ENCODE assay signal across 25 cellular contexts in genomic region chr16:51144203-51144602, GRCh38. TPM values are rescaled to one million over a fixed set of nuclear protein-coding genes. Genes with fewer than 3 reads are reported as not detected.
DNase-seq lines count a peak whose midpoint lies in the region; ATAC-seq and TF ChIP-seq lines count a peak whose summit lies in the region.
"Had no signal": no experiment of that assay in that cellular context is flagged by ENCODE, and none has a peak within 500 bp of the region (broad histone marks: within the 10 kb centered on the region; RNA-seq: fewer than 3 reads in every experiment).

No MANE protein-coding gene starts in this region.

- peak overlapping the region; percentile 67 for H3K4me3 Mint-ChIP-seq in neural crest cell
- H3K4me3 Mint-ChIP-seq: activated naive CD4-positive, alpha-beta T cell treated with anti-CD3 and anti-CD28 coated beads, Interleukin-2, amount 50 U/mL, for 24 hours; activated T-helper 1 cell treated with anti-CD3 and anti-CD28 coated beads, Interleukin-12 subunit alpha, Interleukin-12 subunit beta, Interleukin-2, Interleukin-4 antibody, amounts not matched to agents 30 ng/mL and 10 ng/mL and 1 ng/mL, durations not matched to agents 14 hours and 24 hours and 36 hours; memory B cell had no signal

- WGBS in HUES64, result 100% methylated on average over 1 of the region's 1 CpG

- H3K27me3 ChIP-seq in HUES64 (ENCODE audit: insufficient read depth, low read length), result no peaks in the 10 kb centered on the region
- peaks cover 48% of the 10 kb centered on the region for H3K27me3 ChIP-seq in upper lobe of right lung

- no peaks in the 10 kb centered on the region for H3K9me3 Mint-ChIP-seq in neural crest cell
- H3K9me3 Mint-ChIP-seq: activated naive CD4-positive, alpha-beta T cell treated with anti-CD3 and anti-CD28 coated beads, Interleukin-2, amount 50 U/mL, for 24 hours; activated T-helper 1 cell treated with anti-CD3 and anti-CD28 coated beads, Interleukin-12 subunit alpha, Interleukin-12 subunit beta, Interleukin-2, Interleukin-4 antibody, amounts not matched to agents 30 ng/mL and 10 ng/mL and 1 ng/mL, durations not matched to agents 14 hours and 24 hours and 36 hours; memory B cell had no signal

- no peak for TF ChIP-seq CTCF in epithelial cell of proximal tubule (conservative IDR thresholded peaks at IDR 0.05; ENCODE audit: low read depth, low read length)
- TF ChIP-seq CTCF in neural crest cell (conservative IDR thresholded peaks at IDR 0.05), result no peak
- TF ChIP-seq CTCF in upper lobe of right lung (IDR thresholded peaks at IDR 0.05), result no peak

- no peak overlapping the region for H3K9ac ChIP-seq in HUES64 (ENCODE audit: low read depth, low read length)

- intact Hi-C loops in upper lobe of right lung (cut with DNase I), result no loop called here

- H3K36me3 ChIP-seq in HUES64 (ENCODE audit: insufficient read depth, low read length) (peaks cover 44% of the 10 kb centered on the region), upper lobe of right lung (no peaks in the 10 kb centered on the region)

- ATAC-seq in GM18868 (IDR thresholded peaks at IDR 0.05; ENCODE audit: unreplicated experiment) (no peak), HG02885 (IDR thresholded peaks at IDR 0.05; ENCODE audit: poor library complexity, unreplicated experiment) (no peak), upper lobe of right lung (no peak)
- ATAC-seq: left colon had no signal

- DNase-seq in NCI-H774 (lab: John Stamatoyannopoulos, UW) (peak; percentile 67), epithelial cell of proximal tubule (ENCODE audit: low read depth) (no peak), neural crest cell (ENCODE audit: low read depth, low spot score) (no peak), upper lobe of right lung (no peak)
- no peak for DNase-seq in activated naive CD4-positive, alpha-beta T cell treated with anti-CD3 and anti-CD28 coated beads, Interleukin-2, amount 50 U/mL, for 16 hours
- DNase-seq: central memory CD4-positive, alpha-beta T cell; dermis blood vessel endothelial cell; DMS53; GDM1; KG1; left colon; MM.1S; NCI-H2029; NCI-H446; nucleus accumbens; small intestine; stimulated activated CD4-positive, alpha-beta T cell treated with anti-CD3 and anti-CD28 coated beads, Interleukin-1b, Interleukin-23, amount 100 ng/mL, for 48 hours; T-helper 2 cell had no signal

- H3K27ac ChIP-seq in HUES64 (ENCODE audit: low read depth, low read length), result peak overlapping the region; percentile 7; the same call in 1 of the 2 replicates
- no peak overlapping the region for H3K27ac ChIP-seq in upper lobe of right lung
- H3K27ac ChIP-seq: SK-N-MC had no signal

- no peak overlapping the region for H3K4me3 ChIP-seq in HUES64 (ENCODE audit: low read length)
- peak overlapping the region; percentile 94 for H3K4me3 ChIP-seq in epithelial cell of proximal tubule (ENCODE audit: low read depth, low read length)
- no peak overlapping the region for H3K4me3 ChIP-seq in upper lobe of right lung
- H3K4me3 ChIP-seq: SK-N-MC had no signal

- H3K27ac Mint-ChIP-seq in neural crest cell (ENCODE audit: unreplicated experiment), result no peak overlapping the region
- H3K27ac Mint-ChIP-seq: activated naive CD4-positive, alpha-beta T cell treated with anti-CD3 and anti-CD28 coated beads, Interleukin-2, amount 50 U/mL, for 24 hours; activated T-helper 1 cell treated with anti-CD3 and anti-CD28 coated beads, Interleukin-12 subunit alpha, Interleukin-12 subunit beta, Interleukin-2, Interleukin-4 antibody, amounts not matched to agents 30 ng/mL and 10 ng/mL and 1 ng/mL, durations not matched to agents 14 hours and 24 hours and 36 hours; memory B cell had no signal

- peaks cover 95% of the 10 kb centered on the region for H3K4me1 Mint-ChIP-seq in neural crest cell
- H3K4me1 Mint-ChIP-seq: activated naive CD4-positive, alpha-beta T cell treated with anti-CD3 and anti-CD28 coated beads, Interleukin-2, amount 50 U/mL, for 24 hours; memory B cell had no signal

- peaks cover 38% of the 10 kb centered on the region for H3K36me3 Mint-ChIP-seq in neural crest cell (ENCODE audit: low read depth)
- H3K36me3 Mint-ChIP-seq: activated naive CD4-positive, alpha-beta T cell treated with anti-CD3 and anti-CD28 coated beads, Interleukin-2, amount 50 U/mL, for 24 hours; memory B cell had no signal

- H3K4me1 ChIP-seq in HUES64 (ENCODE audit: insufficient read depth, low read length) (peaks cover 63% of the 10 kb centered on the region), upper lobe of right lung (no peaks in the 10 kb centered on the region)

- peaks cover 14% of the 10 kb centered on the region for H3K27me3 Mint-ChIP-seq in neural crest cell (ENCODE audit: low read depth)

- H3K9me3 ChIP-seq in HUES64 (ENCODE audit: insufficient read depth, low read depth, low read length), result no peaks in the 10 kb centered on the region
- no peaks in the 10 kb centered on the region for H3K9me3 ChIP-seq in upper lobe of right lung

RNA-seq across cellular contexts. Expression of gene SALL1, which starts 6.9 kb away (rescaled TPM):
- 62.6 TPM for polyA plus RNA-seq in HUES64 (2013, experiment 1 of 2)
- polyA plus RNA-seq in HUES64 (2013, experiment 2 of 2), result 75.5 TPM
- 17.4 and 20.0 TPM in 2 replicates for total RNA-seq in epithelial cell of proximal tubule
- 79.4 and 85.7 TPM in 2 replicates for total RNA-seq in neural crest cell
- not detected for total RNA-seq in upper lobe of right lung
- total RNA-seq: activated T-helper 1 cell treated with anti-CD3 and anti-CD28 coated beads, Interleukin-12 subunit alpha, Interleukin-12 subunit beta, Interleukin-2, Interleukin-4 antibody, amounts not matched to agents 30 ng/mL and 10 ng/mL and 1 ng/mL, durations not matched to agents 14 hours and 24 hours and 36 hours had no signal

Comparison
In these comparisons a context has a peak if more than half of its experiments do, and no peak if none do; other contexts are left out.
1. RNA of gene SALL1, which starts 6.9 kb away (total RNA-seq): 79.4 to 85.7 TPM in neural crest cell and 17.4 to 20.0 TPM in epithelial cell of proximal tubule; not detected in upper lobe of right lung (single experiment); every median in the first group is over 10 times any median in the second.